20 cellular contexts compared by ENCODE assay signal in the genomic region with DNA sequence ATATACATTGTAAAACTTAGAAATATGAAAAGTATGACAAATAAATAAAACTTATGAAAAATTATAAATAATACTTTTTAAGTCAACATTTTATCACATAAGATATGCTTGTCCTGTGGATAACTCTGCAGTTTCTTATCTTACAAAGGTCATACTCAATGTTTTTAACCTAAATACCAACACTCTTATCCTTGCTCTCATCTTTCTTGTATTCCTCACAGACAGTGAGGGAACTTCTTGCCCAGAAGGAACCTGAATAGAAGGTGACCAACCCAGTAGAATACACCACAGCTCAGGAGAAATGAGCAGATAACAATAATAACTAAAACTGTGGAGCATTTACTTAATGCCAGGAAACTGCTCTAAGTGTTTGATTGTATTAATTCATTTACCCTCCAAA.
"Had no signal": no experiment of that assay in that cellular context is flagged by ENCODE, and none has a peak within 500 bp of the region (broad histone marks: within the 10 kb centered on the region; RNA-seq: fewer than 3 reads in every experiment).

No MANE protein-coding gene starts in this region.

- H3K79me2 ChIP-seq: parathyroid adenoma had no signal

- H3K9ac ChIP-seq: parathyroid adenoma had no signal

- H3K27ac Mint-ChIP-seq: immature natural killer cell; memory B cell; natural killer cell; progenitor cell of endocrine pancreas; stimulated activated naive CD8-positive, alpha-beta T cell treated with anti-CD3 and anti-CD28 coated beads, Interleukin-15, amount 100 ng/mL, for 72 hours had no signal

- FAIRE-seq: colon, small intestine had no signal

- H3K9me3 ChIP-seq: gastrocnemius medialis, heart right ventricle, lower lobe of right lung, right lobe of liver, suprapubic skin, transverse colon, vagina had no signal

- H3K27ac ChIP-seq: dorsolateral prefrontal cortex, epithelial cell of prostate, gastrocnemius medialis, heart right ventricle, lower lobe of right lung, parathyroid adenoma, right lobe of liver, suprapubic skin, transverse colon, vagina had no signal

- H3K36me3 ChIP-seq: gastrocnemius medialis, heart right ventricle, lower lobe of right lung, right lobe of liver, suprapubic skin, transverse colon, vagina had no signal

- H2AFZ ChIP-seq: parathyroid adenoma had no signal

- H3K4me1 Mint-ChIP-seq: immature natural killer cell, natural killer cell had no signal

- DNase-seq: dorsolateral prefrontal cortex, gastrocnemius medialis, islet precursor cell, lower lobe of right lung, natural killer cell, occipital lobe had no signal

- ATAC-seq: gastrocnemius medialis, heart right ventricle, left ventricle myocardium superior, natural killer cell had no signal

- H3K36me3 Mint-ChIP-seq: immature natural killer cell, memory B cell, natural killer cell had no signal

- H3K27me3 ChIP-seq: gastrocnemius medialis, right lobe of liver, suprapubic skin, transverse colon, vagina had no signal

- H3K4me1 ChIP-seq: gastrocnemius medialis, heart right ventricle, lower lobe of right lung, parathyroid adenoma, right lobe of liver, suprapubic skin, transverse colon, vagina had no signal

- H3K9me3 Mint-ChIP-seq: immature natural killer cell; memory B cell; natural killer cell; stimulated activated naive CD8-positive, alpha-beta T cell treated with anti-CD3 and anti-CD28 coated beads, Interleukin-15, amount 100 ng/mL, for 72 hours had no signal

- H3K4me3 ChIP-seq: dorsolateral prefrontal cortex, gastrocnemius medialis, heart right ventricle, lower lobe of right lung, right lobe of liver, suprapubic skin, transverse colon, vagina had no signal

- H3K4me3 Mint-ChIP-seq: immature natural killer cell; memory B cell; natural killer cell; stimulated activated naive CD8-positive, alpha-beta T cell treated with anti-CD3 and anti-CD28 coated beads, Interleukin-15, amount 100 ng/mL, for 72 hours had no signal

- H3K27me3 Mint-ChIP-seq: stimulated activated naive CD8-positive, alpha-beta T cell treated with anti-CD3 and anti-CD28 coated beads, Interleukin-15, amount 100 ng/mL, for 72 hours had no signal
